In genomic region chr4:7212101-7212674, GRCh38 we compare ENCODE assay signal across 14 cellular contexts.
"Had no signal": no experiment of that assay in that cellular context is flagged by ENCODE, and none has a peak within 500 bp of the region (broad histone marks: within the 10 kb centered on the region; RNA-seq: fewer than 3 reads in every experiment).

No MANE protein-coding gene starts in this region.

- H3K4me3 ChIP-seq: breast epithelium, psoas muscle, sigmoid colon, spleen, upper lobe of right lung had no signal

- H3K36me3 ChIP-seq: breast epithelium, sigmoid colon, spleen, upper lobe of right lung had no signal

- DNase-seq: activated CD4-positive, alpha-beta T cell treated with anti-CD3 and anti-CD28 coated beads for 1 hour; activated CD4-positive, alpha-beta T cell treated with anti-CD3 and anti-CD28 coated beads, Interleukin-2, amount 50 U/mL, for 48 hours; activated naive CD4-positive, alpha-beta T cell treated with Interleukin-2 at 50 U/mL for 16 hours; aorta; dermis blood vessel endothelial cell; effector memory CD8-positive, alpha-beta T cell; head of caudate nucleus; psoas muscle; sigmoid colon; spleen; T-helper 1 cell; upper lobe of right lung had no signal

- H3K4me1 ChIP-seq: spleen had no signal

- H3K9me3 ChIP-seq: upper lobe of right lung had no signal

- H3K27me3 ChIP-seq: sigmoid colon, upper lobe of right lung had no signal

- ATAC-seq: activated T-helper 17 cell treated with anti-CD3 and anti-CD28 coated beads, Interleukin-2, amount 50 U/mL, for 72 hours; effector memory CD8-positive, alpha-beta T cell; psoas muscle; upper lobe of right lung had no signal

- H3K27ac ChIP-seq: breast epithelium, psoas muscle, sigmoid colon, spleen, upper lobe of right lung had no signal
